8 cellular contexts compared by ENCODE assay signal in the genomic region with DNA sequence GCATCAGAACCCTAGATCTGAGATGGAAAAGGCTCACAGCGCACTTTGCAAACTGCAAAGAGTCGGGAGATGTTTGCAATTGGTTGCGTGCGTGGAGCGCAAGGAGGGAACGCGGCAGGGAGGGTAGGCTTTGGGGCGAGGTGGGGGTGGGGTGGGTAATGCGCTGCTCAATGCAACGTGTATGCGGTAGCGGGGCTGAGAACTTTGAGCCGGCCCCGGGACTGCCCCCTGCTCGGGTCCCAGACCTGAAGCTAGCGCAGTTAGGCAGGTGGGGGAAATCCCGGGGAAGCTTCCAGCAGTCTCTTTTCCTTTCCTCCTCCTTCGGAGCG. TPM values are rescaled to one million over a fixed set of nuclear protein-coding genes. Genes with fewer than 3 reads are reported as not detected.
DNase-seq lines count a peak whose midpoint lies in the region; ATAC-seq and TF ChIP-seq lines count a peak whose summit lies in the region.

No MANE protein-coding gene starts in this region.

- H3K36me3 Mint-ChIP-seq in activated naive CD4-positive, alpha-beta T cell treated with anti-CD3 and anti-CD28 coated beads, Interleukin-2, amount 50 U/mL, for 24 hours, result peaks cover 16% of the 10 kb centered on the region

- H3K9me3 Mint-ChIP-seq in activated naive CD4-positive, alpha-beta T cell treated with anti-CD3 and anti-CD28 coated beads, Interleukin-2, amount 50 U/mL, for 24 hours, result no peaks in the 10 kb centered on the region

- H3K4me1 ChIP-seq in right cardiac atrium (ENCODE audit: control insufficient read depth, insufficient read depth, low read length), result no peaks in the 10 kb centered on the region
- peaks cover 6% of the 10 kb centered on the region for H3K4me1 ChIP-seq in smooth muscle cell (ENCODE audit: low read depth)

- peaks cover 8% of the 10 kb centered on the region for H3K36me3 ChIP-seq in smooth muscle cell (ENCODE audit: low read depth)

- H3K4me3 Mint-ChIP-seq in activated naive CD4-positive, alpha-beta T cell treated with anti-CD3 and anti-CD28 coated beads, Interleukin-2, amount 50 U/mL, for 24 hours, result peak overlapping the region; percentile 92

- no peak for TF ChIP-seq CTCF in smooth muscle cell (IDR thresholded peaks at IDR 0.05; ENCODE audit: borderline replicate concordance, insufficient read depth, poor library complexity, severe bottlenecking)

- H3F3A ChIP-seq in smooth muscle cell (ENCODE audit: low read depth), result no peaks in the 10 kb centered on the region

- intact Hi-C loops in right cardiac atrium (cut with DNase I), result no loop called here

- no peak overlapping the region for H2AFZ ChIP-seq in smooth muscle cell (ENCODE audit: low read depth)

- H3K27ac Mint-ChIP-seq in activated naive CD4-positive, alpha-beta T cell treated with anti-CD3 and anti-CD28 coated beads, Interleukin-2, amount 50 U/mL, for 24 hours, result peak overlapping the region; percentile 94

- DNase-seq in DMS 273 (lab: John Stamatoyannopoulos, UW; ENCODE audit: unreplicated experiment) (peak; percentile 81), DMS 273 treated with DMSO at 0.1 percent for 48 hours (lab: John Stamatoyannopoulos, UW) (no peak), right cardiac atrium (no peak), smooth muscle cell (lab: John Stamatoyannopoulos, UW; ENCODE audit: unreplicated experiment) (no peak), HuH-7 (ENCODE audit: low spot score) (no peak)
- no peak for DNase-seq in stimulated activated CD4-positive, alpha-beta T cell treated with anti-CD3 and anti-CD28 coated beads, Interleukin-1b, Interleukin-23, amount 100 ng/mL, for 48 hours

- H3K4me3 ChIP-seq in right cardiac atrium (ENCODE audit: low read length) (peak overlapping the region; percentile 45), smooth muscle cell (peak overlapping the region; percentile 97)

- WGBS in right cardiac atrium, result under 1% methylated on average over 18 of the region's 19 CpGs
- WGBS in smooth muscle cell (ENCODE audit: low lambda C conversion rate), result under 1% methylated on average over 12 of the region's 19 CpGs

- H3K9me3 ChIP-seq in right cardiac atrium (ENCODE audit: control insufficient read depth, low read length), result no peaks in the 10 kb centered on the region
- H3K9me3 ChIP-seq in smooth muscle cell (replicated peaks; ENCODE audit: low read depth), result no peaks in the 10 kb centered on the region

- H3K4me2 ChIP-seq in smooth muscle cell, result peak overlapping the region; percentile 99

- peaks cover 6% of the 10 kb centered on the region for H3K27me3 Mint-ChIP-seq in activated naive CD4-positive, alpha-beta T cell treated with anti-CD3 and anti-CD28 coated beads, Interleukin-2, amount 50 U/mL, for 24 hours

- ATAC-seq in HG03378 (IDR thresholded peaks at IDR 0.05; ENCODE audit: unreplicated experiment), result peak; percentile 26
- ATAC-seq in right cardiac atrium, result peak; percentile 6 to 27

- peaks cover 53% of the 10 kb centered on the region for H4K20me1 ChIP-seq in smooth muscle cell (ENCODE audit: low read depth)

- H3K79me2 ChIP-seq in smooth muscle cell (ENCODE audit: low read depth), result peaks cover 5% of the 10 kb centered on the region

- H3K4me1 Mint-ChIP-seq in activated naive CD4-positive, alpha-beta T cell treated with anti-CD3 and anti-CD28 coated beads, Interleukin-2, amount 50 U/mL, for 24 hours, result peaks cover 25% of the 10 kb centered on the region

- H3K9ac ChIP-seq in smooth muscle cell (ENCODE audit: low read depth), result peak overlapping the region; percentile 100

- H3K27me3 ChIP-seq in right cardiac atrium (ENCODE audit: control insufficient read depth, insufficient read depth), result no peaks in the 10 kb centered on the region
- H3K27me3 ChIP-seq in smooth muscle cell (ENCODE audit: low read depth), result no peaks in the 10 kb centered on the region

- H3K27ac ChIP-seq in right cardiac atrium (ENCODE audit: low read length), result peak overlapping the region; percentile 55
- peak overlapping the region; percentile 99 for H3K27ac ChIP-seq in smooth muscle cell (ENCODE audit: low read depth)

RNA-seq across cellular contexts. Expression of gene FOSB, which starts 1.0 kb away (rescaled TPM):
- total RNA-seq in right cardiac atrium (10 to 100 TPM in 1 of 4 donors, 1 to 10 TPM in 3; 1.6 to 16.3 (median 6.1) TPM), smooth muscle cell (171 and 186 TPM in 2 replicates)
- polyA plus RNA-seq in right cardiac atrium (57.8 TPM), smooth muscle cell (178 and 299 TPM in 2 replicates)

RNA-seq across cellular contexts. Expression of gene RTN2, which starts 28.1 kb away (rescaled TPM):
- total RNA-seq in right cardiac atrium (10 to 100 TPM; 18.7 to 26.4 (median 20.4) TPM), smooth muscle cell (6.3 and 20.5 TPM in 2 replicates)
- polyA plus RNA-seq in right cardiac atrium (20.2 TPM), smooth muscle cell (24.4 and 28.0 TPM in 2 replicates)

RNA-seq across cellular contexts. Expression of gene PPM1N, which starts 29.5 kb away (rescaled TPM):
- under 1 TPM in 2 of 4 donors, not detected in 2; 0.24 to 0.96 TPM for total RNA-seq in right cardiac atrium
- 0.91 TPM for polyA plus RNA-seq in right cardiac atrium
- 0.58 TPM in 1 of 2 replicates, not detected in the other for total RNA-seq in smooth muscle cell
- 0.16 and 1.3 TPM in 2 replicates for polyA plus RNA-seq in smooth muscle cell

RNA-seq across cellular contexts. Expression of gene VASP, which starts 38.5 kb away (rescaled TPM):
- total RNA-seq in right cardiac atrium (10 to 100 TPM; 44.1 to 85.4 (median 47.4) TPM), smooth muscle cell (75.8 and 83.8 TPM in 2 replicates)
- polyA plus RNA-seq in right cardiac atrium (42.2 TPM), smooth muscle cell (73.6 and 107 TPM in 2 replicates)

RNA-seq across cellular contexts. Expression of gene ERCC1, which starts 45.0 kb away (rescaled TPM):
- 100 to 1,000 TPM; 133 to 143 (median 139) TPM for total RNA-seq in right cardiac atrium
- 139 TPM for polyA plus RNA-seq in right cardiac atrium
- 60.8 and 72.6 TPM in 2 replicates for total RNA-seq in smooth muscle cell
- polyA plus RNA-seq in smooth muscle cell, result 81.5 and 90.4 TPM in 2 replicates
